18 cellular contexts compared by ENCODE assay signal in genomic region chr1:209662879-209663327, GRCh38. TPM values are rescaled to one million over a fixed set of nuclear protein-coding genes. Genes with fewer than 3 reads are reported as not detected.
A peak's percentile ranks its signal among the peaks of the same experiment; 100 is the strongest.
DNase-seq lines count a peak whose midpoint lies in the region; ATAC-seq, FAIRE-seq and TF ChIP-seq lines count a peak whose summit lies in the region.
"Had no signal": no experiment of that assay in that cellular context is flagged by ENCODE, and none has a peak within 500 bp of the region (broad histone marks: within the 10 kb centered on the region; RNA-seq: fewer than 3 reads in every experiment).

No MANE protein-coding gene starts in this region.

- 0 out of 6 replicates have a peak overlapping the region, but pooled peaks of 1 of the 2 experiments have one; percentile 8 for H3K27ac ChIP-seq in A549
- H3K27ac ChIP-seq in mammary epithelial cell (ENCODE audit: insufficient read depth, low read depth, low read length) = no peak overlapping the region
- peak overlapping the region; percentile 50 to 74 for H3K27ac ChIP-seq in liver (ENCODE audit: low read depth in 1 of 2, low read length in 2 of 2)
- H3K27ac ChIP-seq: Peyer's patch had no signal

- H3K4me3 ChIP-seq in A549 (no peak overlapping the region), mammary epithelial cell (replicated peaks in 1 of 3; ENCODE audit: insufficient read depth in 1 of 3, low read depth in 2 of 3, low read length in 3 of 3) (no peak overlapping the region), liver (ENCODE audit: low read depth in 1 of 3, low read length in 3 of 3) (no peak overlapping the region)
- H3K4me3 ChIP-seq: MG63, Peyer's patch had no signal

- no peak for TF ChIP-seq CTCF in A549 (IDR thresholded peaks at IDR 0.05)
- TF ChIP-seq CTCF in mammary epithelial cell (conservative IDR thresholded peaks at IDR 0.05 in 1 of 2, IDR thresholded peaks at IDR 0.05 in 1 of 2; ENCODE audit: extremely low read depth in 1 of 2, insufficient read depth in 1 of 2, low read depth in 1 of 2, low read length in 2 of 2) = no peak
- TF ChIP-seq CTCF in liver (IDR thresholded peaks at IDR 0.05; ENCODE audit: low read depth, low read length, missing input control) = no peak
- TF ChIP-seq CTCF in WTC11 (IDR thresholded peaks at IDR 0.05) = no peak

- no peak overlapping the region for H3K27ac Mint-ChIP-seq in WTC11

- dilution Hi-C loops in mammary epithelial cell (cut with HindIII; ENCODE audit: low sequenced_read_pairs) = no loop called here

- peak overlapping the region; percentile 14; the same call in 2 of the 3 replicates for H3K4me2 ChIP-seq in A549
- no peak overlapping the region for H3K4me2 ChIP-seq in mammary epithelial cell (ENCODE audit: insufficient read depth, low read depth, low read length)

- peak; percentile 30 to 79; a peak in 3 of 6 replicates for ATAC-seq in A549
- no peak for ATAC-seq in WTC11

- H3K36me3 ChIP-seq in mammary epithelial cell (ENCODE audit: insufficient read depth, low read length) (no peaks in the 10 kb centered on the region), liver (ENCODE audit: control insufficient read depth in 4 of 4, insufficient read depth in 3 of 4, low read depth in 1 of 4, low read length in 3 of 4) (no peaks in the 10 kb centered on the region)
- H3K36me3 ChIP-seq: MG63, Peyer's patch had no signal

- TF ChIP-seq POLR2A in A549 (IDR thresholded peaks at IDR 0.05; ENCODE audit: low read length) = no peak

- no peak for TF ChIP-seq EP300 in A549 (IDR thresholded peaks at IDR 0.05)

- intact Hi-C loops in mammary epithelial cell (cut with micrococcal nuclease) = no loop called here

- no TSS peak for BruUV-seq in mammary epithelial cell (replicated peaks; lab: Mats Ljungman, UMichigan)

- no peaks in the 10 kb centered on the region for H4K20me1 ChIP-seq in mammary epithelial cell (ENCODE audit: insufficient read depth, low read length)

- peak in 1 of 2 experiments; percentile 24 for DNase-seq in A549 (ENCODE audit: low read depth in 1 of 2, low spot score in 1 of 2)
- peak; percentile 76 for DNase-seq in HT1080 (ENCODE audit: low read depth)
- peak; percentile 47 for DNase-seq in mammary epithelial cell
- no peak for DNase-seq in amniotic stem cell (lab: John Stamatoyannopoulos, UW)
- no peak for DNase-seq in DMS79 (lab: John Stamatoyannopoulos, UW)
- no peak for DNase-seq in mesenteric fat pad (ENCODE audit: low spot score)
- no peak for DNase-seq in WTC11 (ENCODE audit: low spot score)
- DNase-seq: C1 segment of cervical spinal cord, GOT3, KG1, MG63, NCI-H1092 treated with DMSO at 0.1 percent for 48 hours, NCI-H2081 treated with DMSO at 0.1 percent for 48 hours, NCI-H510A, Peyer's patch, SIG-M5 had no signal

- no peaks in the 10 kb centered on the region for H3K36me3 Mint-ChIP-seq in WTC11

- in situ Hi-C loops in mammary epithelial cell (cut with MboI; ENCODE audit: low sequenced_read_pairs in 2 of 2) = no loop called here

- CTCF ChIA-PET in A549 (lab: Yijun Ruan, JAX) = interaction anchor here (1.4 kb wide), 1 partner anchor 86 kb away, joined by 4 read pairs; no protein-coding TSS in a partner anchor
- CTCF ChIA-PET in mammary epithelial cell (lab: Charles Lee; ENCODE audit: low non-redundant PET) = no interaction called here
- CTCF ChIA-PET in WTC11 (lab: Charles Lee) = no interaction called here

- no peak overlapping the region for H3K9ac ChIP-seq in mammary epithelial cell (ENCODE audit: insufficient read depth, low read length)
- no peak overlapping the region for H3K9ac ChIP-seq in liver (ENCODE audit: low read depth in 1 of 2, low read length in 2 of 2)

- H3K79me2 ChIP-seq in mammary epithelial cell (ENCODE audit: insufficient read depth, low read length) = peaks cover 6% of the 10 kb centered on the region

- H3K4me1 ChIP-seq in A549 = peaks cover 19% of the 10 kb centered on the region
- peaks cover 42% of the 10 kb centered on the region for H3K4me1 ChIP-seq in mammary epithelial cell (ENCODE audit: insufficient read depth, low read length)
- peaks cover 19 to 61% (median 51%) of the 10 kb centered on the region in 4 donors for H3K4me1 ChIP-seq in liver (ENCODE audit: control insufficient read depth in 4 of 4, insufficient read depth in 4 of 4, low read length in 3 of 4)

- no peak overlapping the region for H2AFZ ChIP-seq in mammary epithelial cell (ENCODE audit: low read depth, low read length)

- H3K9me3 ChIP-seq in A549 (no peaks in the 10 kb centered on the region), mammary epithelial cell (replicated peaks; ENCODE audit: insufficient read depth, low read length) (no peaks in the 10 kb centered on the region), liver (ENCODE audit: control insufficient read depth in 4 of 4, low read length in 3 of 4) (no peaks in the 10 kb centered on the region)
- H3K9me3 ChIP-seq: MG63, Peyer's patch had no signal

- no peak for FAIRE-seq in A549 (lab: Jason Lieb, UNC)

- TF ChIP-seq RAD21 in A549 (conservative IDR thresholded peaks at IDR 0.05 in 1 of 2, IDR thresholded peaks at IDR 0.05 in 1 of 2) (no peak), liver (IDR thresholded peaks at IDR 0.05) (peak; percentile 40 to 48)

- POLR2A ChIA-PET in A549 (lab: Yijun Ruan, JAX) (no interaction called here), WTC11 (lab: Charles Lee) (no interaction called here)

- H3K4me1 Mint-ChIP-seq in WTC11 = peaks cover 6% of the 10 kb centered on the region; the same call in 1 of the 2 replicates

- H3K27me3 Mint-ChIP-seq in WTC11 (ENCODE audit: low read depth) = no peaks in the 10 kb centered on the region

- no peak overlapping the region for H3K4me3 Mint-ChIP-seq in WTC11

- 66% methylated on average over 3 of the region's 3 CpGs for WGBS in A549 (ENCODE audit: missing lambda C conversion rate)
- WGBS in mammary epithelial cell (ENCODE audit: low coverage, missing lambda C conversion rate) = 97% methylated on average over 3 of the region's 3 CpGs
- 27% methylated on average over 3 of the region's 3 CpGs for WGBS in liver

- no peaks in the 10 kb centered on the region for H3K9me3 Mint-ChIP-seq in WTC11

- H3K27me3 ChIP-seq in mammary epithelial cell (ENCODE audit: insufficient read depth, low read length) (no peaks in the 10 kb centered on the region), liver (ENCODE audit: control insufficient read depth in 4 of 4, insufficient read depth in 4 of 4, low read length in 3 of 4) (no peaks in the 10 kb centered on the region)
- H3K27me3 ChIP-seq: MG63, Peyer's patch had no signal

TF ChIP-seq in A549, 52 proteins besides CTCF, POLR2A, EP300 and RAD21 (continues in another document):
- TF ChIP-seq HOXA7 (CRISPR knock-in tag; IDR thresholded peaks at IDR 0.05) (no peak), ZFP36 (IDR thresholded peaks at IDR 0.05; ENCODE audit: borderline replicate concordance, partially characterized antibody) (no peak)

TF ChIP-seq in liver, 16 proteins besides CTCF, POLR2A, EP300 and RAD21 (continues in another document):
- peak; percentile 96 for TF ChIP-seq NR2F2 (IDR thresholded peaks at IDR 0.05)
- peak in 1 of 2 donors; percentile 61 for TF ChIP-seq EGR1 (IDR thresholded peaks at IDR 0.05; ENCODE audit: low read depth in 2 of 2)

RNA-seq across cellular contexts. Expression of gene LAMB3, which starts 10.7 kb away (rescaled TPM):
- polyA plus RNA-seq in A549 (2011; rRNA removed) (7.3 and 11.6 TPM in 2 replicates), A549 (2017; fragmentation: RNase III; extraction: RNeasy Plus Mini Kit Qiagen cat#74134 plus additional on column Dnase treatment) (8.1 to 11.1 TPM (median 9.1 TPM) in 3 replicates), mammary epithelial cell (1,283 TPM), liver (1 to 10 TPM; 3.6 to 7.6 TPM)
- 5.8 and 6.5 TPM in 2 replicates for polyA plus RNA-seq in A549 (2012; cell fraction: cytosol; rRNA removed)
- polyA plus RNA-seq in A549 (2012; cell fraction: nucleus; rRNA removed) = 19.8 and 28.4 TPM in 2 replicates
- 15.0 and 19.3 TPM in 2 replicates for polyA minus RNA-seq in A549 (2011; rRNA and poly(A)+ RNA removed)
- total RNA-seq in HT1080 (2014; rRNA removed; shearing (Covaris generic)) = 387 and 423 TPM in 2 replicates
- polyA plus RNA-seq in HT1080 (2015; cell fraction: cytosol; rRNA removed) = 327 and 332 TPM in 2 replicates
- polyA plus RNA-seq in HT1080 (2015; cell fraction: nucleus; rRNA removed) = 1,463 and 1,478 TPM in 2 replicates
- total RNA-seq in mammary epithelial cell (1,000 to 10,000 TPM in 1 of 2 donors, 100 to 1,000 TPM in 1; 920 to 2,749 TPM), liver (1 to 10 TPM; 1.3 to 9.1 TPM), mesenteric fat pad (35.6 TPM), WTC11 (2021) (0.53 to 0.85 TPM (median 0.60 TPM) in 3 replicates)
- 1,625 TPM for polyA minus RNA-seq in mammary epithelial cell

RNA-seq across cellular contexts. Expression of gene G0S2, which starts 12.3 kb away (rescaled TPM):
- 1.0 and 1.1 TPM in 2 replicates for polyA plus RNA-seq in A549 (2011; rRNA removed)
- 1.6 TPM in 2 replicates for polyA plus RNA-seq in A549 (2012; cell fraction: cytosol; rRNA removed)
- polyA plus RNA-seq in A549 (2012; cell fraction: nucleus; rRNA removed) = 0.95 and 1.9 TPM in 2 replicates
- polyA plus RNA-seq in A549 (2017; fragmentation: RNase III; extraction: RNeasy Plus Mini Kit Qiagen cat#74134 plus additional on column Dnase treatment) = 2.5 to 3.3 TPM (median 3.0 TPM) in 3 replicates
- polyA minus RNA-seq in A549 (2011; rRNA and poly(A)+ RNA removed) = 0.54 TPM in 1 of 2 replicates, not detected in the other
- not detected in 2 replicates for total RNA-seq in HT1080 (2014; rRNA removed; shearing (Covaris generic))
- not detected in 2 replicates for polyA plus RNA-seq in HT1080 (2015; cell fraction: cytosol; rRNA removed)
- polyA plus RNA-seq in HT1080 (2015; cell fraction: nucleus; rRNA removed) = not detected in 2 replicates
- total RNA-seq in mammary epithelial cell = 10 to 100 TPM in 1 of 2 donors, 1 to 10 TPM in 1; 8.2 to 35.9 TPM
- 20.8 TPM for polyA plus RNA-seq in mammary epithelial cell
- not detected for polyA minus RNA-seq in mammary epithelial cell
- total RNA-seq in liver = 100 to 1,000 TPM in 1 of 2 donors, 1 to 10 TPM in 1; 9.6 to 185 TPM
- polyA plus RNA-seq in liver = 100 to 1,000 TPM; 146 to 347 TPM
- 2,798 TPM for total RNA-seq in mesenteric fat pad
- 0.57 to 0.92 TPM (median 0.81 TPM) in 3 replicates for total RNA-seq in WTC11 (2021)
- total RNA-seq: A172 had no signal

RNA-seq across cellular contexts. Expression of gene HSD11B1, which starts 41.7 kb away (rescaled TPM):
- 0.17 TPM in 1 of 2 replicates, not detected in the other for polyA plus RNA-seq in A549 (2011; rRNA removed)
- not detected in 2 replicates for polyA plus RNA-seq in A549 (2012; cell fraction: cytosol; rRNA removed)
- polyA plus RNA-seq in A549 (2012; cell fraction: nucleus; rRNA removed) = not detected in 2 replicates
- polyA plus RNA-seq in A549 (2017; fragmentation: RNase III; extraction: RNeasy Plus Mini Kit Qiagen cat#74134 plus additional on column Dnase treatment) = not detected in 3 replicates
- not detected in 2 replicates for polyA minus RNA-seq in A549 (2011; rRNA and poly(A)+ RNA removed)
- 45.4 and 45.9 TPM in 2 replicates for total RNA-seq in HT1080 (2014; rRNA removed; shearing (Covaris generic))
- 73.4 and 90.8 TPM in 2 replicates for polyA plus RNA-seq in HT1080 (2015; cell fraction: cytosol; rRNA removed)
- 85.8 and 97.4 TPM in 2 replicates for polyA plus RNA-seq in HT1080 (2015; cell fraction: nucleus; rRNA removed)
- not detected for total RNA-seq in mammary epithelial cell
- polyA plus RNA-seq in mammary epithelial cell = 0.65 TPM
- polyA minus RNA-seq in mammary epithelial cell = not detected
- total RNA-seq in liver = 100 to 1,000 TPM in 1 of 2 donors, under 1 TPM in 1; 0.09 to 226 TPM
- polyA plus RNA-seq in liver = 100 to 1,000 TPM; 381 to 488 TPM
- 83.7 TPM for total RNA-seq in mesenteric fat pad
- total RNA-seq in WTC11 (2021) = 0.41 TPM in 1 of 3 replicates, not detected in the others

Comparison
In these comparisons a context has a peak if more than half of its experiments do, and no peak if none do; other contexts are left out.
1. DNase-seq: peak in HT1080 (single experiment) and mammary epithelial cell (single experiment); none in amniotic stem cell (single experiment), DMS79 (single experiment), mesenteric fat pad (single experiment) and WTC11 (single experiment).
2. RNA of gene LAMB3, which starts 10.7 kb away (total RNA-seq): 920 to 2,749 TPM in mammary epithelial cell and 387 to 423 TPM in HT1080; 35.6 TPM in mesenteric fat pad (single experiment), 1.3 to 9.1 TPM in liver and 0.53 to 0.85 TPM in WTC11; every median in the first group is over 10 times any median in the second.
3. RNA of gene G0S2, which starts 12.3 kb away (total RNA-seq): 2,798 TPM in mesenteric fat pad (single experiment); 9.6 to 185 TPM in liver, 8.2 to 35.9 TPM in mammary epithelial cell, 0.57 to 0.92 TPM in WTC11 and not detected in HT1080; every median in the first group is over 10 times any median in the second.